Comparison of ENCODE assay signal across 10 cellular contexts in the genomic region with DNA sequence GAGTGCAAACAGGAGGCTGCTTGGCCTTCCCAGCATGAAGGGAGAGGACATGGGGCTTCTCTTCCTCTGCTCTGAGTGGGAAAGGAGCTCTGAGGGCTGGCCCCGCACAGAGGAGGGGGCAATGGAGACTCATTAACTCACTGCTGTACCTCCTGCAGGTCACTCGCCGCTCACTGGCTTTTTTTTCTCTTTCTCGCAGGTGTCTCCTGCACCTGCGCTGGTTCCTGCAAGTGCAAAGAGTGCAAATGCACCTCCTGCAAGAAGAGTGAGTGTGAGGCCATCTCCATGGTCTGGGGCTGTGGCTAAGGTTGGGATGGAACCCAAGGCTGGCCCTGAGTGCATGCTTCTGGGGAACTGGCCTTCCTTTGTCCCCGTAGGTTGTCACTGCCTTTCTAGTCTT. TPM values are rescaled to one million over a fixed set of nuclear protein-coding genes. Genes with fewer than 3 reads are reported as not detected.
DNase-seq lines count a peak whose midpoint lies in the region; ATAC-seq and TF ChIP-seq lines count a peak whose summit lies in the region.
"Had no signal": no experiment of that assay in that cellular context is flagged by ENCODE, and none has a peak within 500 bp of the region (broad histone marks: within the 10 kb centered on the region; RNA-seq: fewer than 3 reads in every experiment).

No MANE protein-coding gene starts in this region.

- H3K4me1 Mint-ChIP-seq in CD14-positive monocyte (peaks cover 21% of the 10 kb centered on the region), neural crest cell (peaks cover 14% of the 10 kb centered on the region)

- H3K36me3 Mint-ChIP-seq in CD14-positive monocyte, result peaks cover 24 to 27% of the 10 kb centered on the region in 2 donors
- H3K36me3 Mint-ChIP-seq in neural crest cell (ENCODE audit: low read depth), result peaks cover 3% of the 10 kb centered on the region

- H3K27me3 Mint-ChIP-seq in CD14-positive monocyte (ENCODE audit: low read depth in 3 of 3) (peaks cover 40 to 44% (median 42%) of the 10 kb centered on the region in 3 donors), neural crest cell (ENCODE audit: low read depth) (peaks cover 87% of the 10 kb centered on the region)

- H3K27me3 ChIP-seq in duodenal mucosa (ENCODE audit: control insufficient read depth in 1 of 2, insufficient read depth in 2 of 2, low read length in 2 of 2), result no peaks in the 10 kb centered on the region

- peaks cover 0 to 4% (median 2%) of the 10 kb centered on the region in 7 donors for H3K9me3 Mint-ChIP-seq in CD14-positive monocyte
- no peaks in the 10 kb centered on the region for H3K9me3 Mint-ChIP-seq in neural crest cell

- no peak overlapping the region for H3K27ac Mint-ChIP-seq in CD14-positive monocyte
- no peak overlapping the region for H3K27ac Mint-ChIP-seq in neural crest cell (ENCODE audit: unreplicated experiment)

- TF ChIP-seq POLR2A in NB4 (IDR thresholded peaks at IDR 0.05; ENCODE audit: extremely low read depth, insufficient read length), result no peak

- peak overlapping the region; percentile 95 to 99 for H3K9ac ChIP-seq in duodenal mucosa (ENCODE audit: low read depth in 1 of 2, low read length in 2 of 2)

- no peak for ATAC-seq in HG03025 (IDR thresholded peaks at IDR 0.05; ENCODE audit: low FRiP score, unreplicated experiment)

- peak overlapping the region; percentile 82 for H3K27ac ChIP-seq in duodenal mucosa (ENCODE audit: low read depth, low read length)

- peak overlapping the region; percentile 96 to 99 for H3K4me3 Mint-ChIP-seq in CD14-positive monocyte
- H3K4me3 Mint-ChIP-seq in neural crest cell, result peak overlapping the region; percentile 86

- H3K4me3 ChIP-seq in NB4 (ENCODE audit: low read depth, low read length) (peak overlapping the region; percentile 86), duodenal mucosa (ENCODE audit: low read depth in 1 of 2, low read length in 2 of 2) (peak overlapping the region; percentile 88 to 99)

- H3K4me1 ChIP-seq in duodenal mucosa (ENCODE audit: control insufficient read depth in 1 of 2, insufficient read depth in 2 of 2, low read length in 2 of 2), result peaks cover 15 to 17% of the 10 kb centered on the region in 2 donors

- no peak for DNase-seq in CD14-positive monocyte (ENCODE audit: low spot score)
- no peak for DNase-seq in NB4 (ENCODE audit: low read depth)
- no peak for DNase-seq in neural crest cell (ENCODE audit: low read depth, low spot score)
- DNase-seq in kidney tubule cell (ENCODE audit: low spot score), result no peak
- no peak for DNase-seq in germinal center (ENCODE audit: low spot score)
- no peak for DNase-seq in HuH-7 (ENCODE audit: low spot score)
- DNase-seq: NCI-H82 had no signal

- no peak for TF ChIP-seq CTCF in CD14-positive monocyte (IDR thresholded peaks at IDR 0.05)
- TF ChIP-seq CTCF in NB4 (IDR thresholded peaks at IDR 0.05; ENCODE audit: low read depth, low read length), result no peak
- TF ChIP-seq CTCF in neural crest cell (conservative IDR thresholded peaks at IDR 0.05), result no peak

- intact Hi-C loops in CD14-positive monocyte (cut with micrococcal nuclease), result no loop called here

- no peaks in the 10 kb centered on the region for H3K9me3 ChIP-seq in duodenal mucosa (ENCODE audit: control insufficient read depth in 1 of 2, low read length in 2 of 2)

- H3K36me3 ChIP-seq in duodenal mucosa (ENCODE audit: control insufficient read depth in 1 of 2, insufficient read depth in 2 of 2, low read length in 2 of 2), result peaks cover 0 to 7% of the 10 kb centered on the region in 2 donors

RNA-seq across cellular contexts. Expression of gene MT1F, which starts 0.7 kb away (rescaled TPM):
- polyA plus RNA-seq in CD14-positive monocyte, result 10 to 100 TPM; 13.6 to 21.9 TPM
- total RNA-seq in neural crest cell, result 1.5 and 2.4 TPM in 2 replicates
- total RNA-seq: fibroblast of villous mesenchyme had no signal

RNA-seq across cellular contexts. Expression of gene MT1B, which starts 6.8 kb away (rescaled TPM):
- polyA plus RNA-seq in CD14-positive monocyte, result not detected
- total RNA-seq in neural crest cell, result not detected in 2 replicates
- total RNA-seq: fibroblast of villous mesenchyme had no signal

RNA-seq across cellular contexts. Expression of gene MT1G, which starts 9.4 kb away (rescaled TPM):
- 1 to 10 TPM in 1 of 2 donors, not detected in 1; 1.4 TPM for polyA plus RNA-seq in CD14-positive monocyte
- not detected in 2 replicates for total RNA-seq in neural crest cell
- total RNA-seq: fibroblast of villous mesenchyme had no signal

RNA-seq across cellular contexts. Expression of gene MT1H, which starts 11.1 kb away (rescaled TPM):
- polyA plus RNA-seq in CD14-positive monocyte, result under 1 TPM in 1 of 2 donors, not detected in 1; 0.76 TPM
- not detected in 2 replicates for total RNA-seq in neural crest cell
- total RNA-seq: fibroblast of villous mesenchyme had no signal

RNA-seq across cellular contexts. Expression of gene MT1A, which starts 20.0 kb away (rescaled TPM):
- polyA plus RNA-seq in CD14-positive monocyte, result not detected
- total RNA-seq in neural crest cell, result not detected in 2 replicates
